23 cellular contexts compared by ENCODE assay signal in the genomic region with DNA sequence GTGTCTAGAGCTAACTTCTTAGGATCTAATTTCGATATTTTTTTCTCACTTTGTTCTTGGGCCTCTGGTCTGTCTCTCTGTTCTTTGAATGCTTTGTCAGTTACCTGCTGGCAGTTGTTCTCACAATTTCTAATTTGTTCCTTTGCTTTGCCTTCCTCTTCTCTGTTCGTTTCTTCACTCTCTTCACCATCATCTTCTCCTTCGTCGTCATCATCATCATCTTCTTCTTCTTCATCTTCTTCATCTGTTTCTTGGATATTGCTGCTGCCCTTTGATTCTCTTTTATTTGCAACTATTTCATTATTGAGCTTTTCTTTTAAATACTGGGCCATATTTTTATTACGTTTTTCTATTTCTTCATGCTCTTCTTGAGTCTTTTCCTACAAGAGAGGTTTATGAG. TPM values are rescaled to one million over a fixed set of nuclear protein-coding genes. Genes with fewer than 3 reads are reported as not detected.
"Had no signal": no experiment of that assay in that cellular context is flagged by ENCODE, and none has a peak within 500 bp of the region (broad histone marks: within the 10 kb centered on the region; RNA-seq: fewer than 3 reads in every experiment).

No MANE protein-coding gene starts in this region.

- DNase-seq: IMR-90, Karpas-422, KG1, MG63, NCI-H1092, NCI-H1105 treated with DMSO at 0.1 percent for 48 hours, NCI-H1417 treated with DMSO at 0.1 percent for 48 hours, NCI-H146, NCI-H1694 treated with DMSO at 0.1 percent for 48 hours, NCI-H1930, NCI-H2081, NCI-H2107, NCI-H2227 treated with DMSO at 0.1 percent for 48 hours, NCI-H524, NCI-H526 treated with DMSO at 0.1 percent for 48 hours, NCI-H748 treated with DMSO at 0.1 percent for 48 hours, Right ventricle myocardium superior, RPMI8226, SIG-M5 had no signal

- H3K27ac ChIP-seq: HL-60, SJSA1, SK-N-MC had no signal

- H3K27me3 ChIP-seq: MG63 had no signal

- H3K4me3 ChIP-seq: MG63, SJSA1, SK-N-MC had no signal

- H3K36me3 ChIP-seq: MG63, SJSA1 had no signal

- H3K9me3 ChIP-seq: MG63, SJSA1 had no signal

- FAIRE-seq: RCC 7860 had no signal

RNA-seq across cellular contexts. Expression of a gene that starts 2.7 kb away (rescaled TPM):
- total RNA-seq: IMR-90, SJSA1 had no signal
- polyA plus RNA-seq: IMR-90 had no signal
